In genomic region chr6:169669147-169669546, GRCh38 we compare ENCODE assay signal across 13 cellular contexts. TPM values are rescaled to one million over a fixed set of nuclear protein-coding genes. Genes with fewer than 3 reads are reported as not detected.
DNase-seq lines count a peak whose midpoint lies in the region; ATAC-seq and TF ChIP-seq lines count a peak whose summit lies in the region.
"Had no signal": no experiment of that assay in that cellular context is flagged by ENCODE, and none has a peak within 500 bp of the region (broad histone marks: within the 10 kb centered on the region; RNA-seq: fewer than 3 reads in every experiment).

No MANE protein-coding gene starts in this region.

- no peak for ATAC-seq in right cardiac atrium
- no peak for ATAC-seq in Right ventricle myocardium superior (ENCODE audit: poor library complexity)
- no peak for ATAC-seq in HG03460 (IDR thresholded peaks at IDR 0.05; ENCODE audit: unreplicated experiment)
- no peak for ATAC-seq in GM18498 (IDR thresholded peaks at IDR 0.05; ENCODE audit: unreplicated experiment)

- TF ChIP-seq RAD21 in SK-N-SH (IDR thresholded peaks at IDR 0.05; ENCODE audit: low read length), result no peak

- no peaks in the 10 kb centered on the region for H3F3A ChIP-seq in SK-N-SH (replicated peaks; ENCODE audit: insufficient read depth)

- H3K27me3 ChIP-seq in right cardiac atrium (ENCODE audit: control insufficient read depth, insufficient read depth), result no peaks in the 10 kb centered on the region
- H3K27me3 ChIP-seq in SK-N-SH (ENCODE audit: insufficient read depth), result no peaks in the 10 kb centered on the region
- H3K27me3 ChIP-seq: stomach had no signal

- DNase-seq in right cardiac atrium (no peak), Right ventricle myocardium superior (no peak), NCI-H345 treated with DMSO at 0.1 percent for 48 hours (lab: John Stamatoyannopoulos, UW; ENCODE audit: unreplicated experiment) (peak; percentile 61), kidney tubule cell (ENCODE audit: low spot score) (peak; percentile 34), hypothalamus (lab: John Stamatoyannopoulos, UW) (no peak), SK-N-SH (no peak)
- DNase-seq: activated CD4-positive, alpha-beta T cell treated with anti-CD3 and anti-CD28 coated beads for 1 hour; activated naive CD4-positive, alpha-beta T cell treated with anti-CD3 and anti-CD28 coated beads, Interleukin-2, amount 10 ng/mL, durations not matched to agents 7 days and 5 days; effector CD4-positive, alpha-beta T cell; NCI-H2029 treated with DMSO at 0.1 percent for 48 hours; stomach had no signal

- no peaks in the 10 kb centered on the region for H3K9me2 ChIP-seq in SK-N-SH

- H4K20me1 ChIP-seq in SK-N-SH (ENCODE audit: insufficient read depth), result no peaks in the 10 kb centered on the region

- intact Hi-C loops in right cardiac atrium (cut with DNase I) (no loop called here), Right ventricle myocardium superior (cut with DNase I) (no loop called here)

- no peak overlapping the region for H3K9ac ChIP-seq in SK-N-SH

- TF ChIP-seq CTCF in SK-N-SH (IDR thresholded peaks at IDR 0.05), result no peak

- POLR2A ChIA-PET in SK-N-SH (lab: Yijun Ruan, JAX), result no interaction called here

- CTCF ChIA-PET in SK-N-SH (lab: Yijun Ruan, JAX), result no interaction called here

- no peak overlapping the region for H2AFZ ChIP-seq in SK-N-SH (ENCODE audit: low read depth)

- H3K4me1 ChIP-seq in right cardiac atrium (ENCODE audit: control insufficient read depth, insufficient read depth, low read length) (no peaks in the 10 kb centered on the region), SK-N-SH (ENCODE audit: control insufficient read depth in 1 of 2, insufficient read depth in 2 of 2, low read depth in 1 of 2, low read length in 1 of 2) (no peaks in the 10 kb centered on the region; a peak in 1 of 4 replicates)

- peak overlapping the region; percentile 20 for H3K27ac ChIP-seq in right cardiac atrium (ENCODE audit: low read length)
- no peak overlapping the region for H3K27ac ChIP-seq in SK-N-SH (ENCODE audit: low read depth in 2 of 2, low read length in 1 of 2)

- H3K4me3 ChIP-seq in right cardiac atrium (ENCODE audit: low read length) (no peak overlapping the region), SK-N-SH (ENCODE audit: low read depth in 2 of 2, low read length in 1 of 2) (no peak overlapping the region)
- H3K4me3 ChIP-seq: stomach had no signal

- no peaks in the 10 kb centered on the region for H3K79me2 ChIP-seq in SK-N-SH (ENCODE audit: insufficient read depth)

- peaks cover 4 to 72% of the 10 kb centered on the region in 2 experiments for H3K36me3 ChIP-seq in SK-N-SH (replicated peaks in 1 of 2; ENCODE audit: control insufficient read depth in 1 of 2, insufficient read depth in 2 of 2, low read length in 1 of 2)

- H3K4me2 ChIP-seq in SK-N-SH, result no peak overlapping the region

- 84% methylated on average over 6 of the region's 6 CpGs for WGBS in right cardiac atrium
- WGBS in SK-N-SH (ENCODE audit: low lambda C conversion rate), result 89% methylated on average over 6 of the region's 6 CpGs

- no peak for TF ChIP-seq EP300 in SK-N-SH (IDR thresholded peaks at IDR 0.05; ENCODE audit: borderline replicate concordance in 1 of 2, low read depth in 1 of 2, low read length in 1 of 2)

- no peaks in the 10 kb centered on the region for H3K9me3 ChIP-seq in right cardiac atrium (ENCODE audit: control insufficient read depth, low read length)
- H3K9me3 ChIP-seq in SK-N-SH, result no peaks in the 10 kb centered on the region
- H3K9me3 ChIP-seq: stomach had no signal

TF ChIP-seq in SK-N-SH, 30 proteins besides CTCF, POLR2A, EP300 and RAD21:
- TF ChIP-seq SMC3 (IDR thresholded peaks at IDR 0.05; ENCODE audit: low read depth, low read length), result no peak
- no peak for TF ChIP-seq PBX3 (IDR thresholded peaks at IDR 0.05)
- no peak for TF ChIP-seq NRF1 (IDR thresholded peaks at IDR 0.05; ENCODE audit: low read depth, low read length)
- TF ChIP-seq NFIC (IDR thresholded peaks at IDR 0.05; ENCODE audit: borderline replicate concordance), result no peak
- no peak for TF ChIP-seq MAX (IDR thresholded peaks at IDR 0.05; ENCODE audit: low read depth)
- no peak for TF ChIP-seq USF1 (IDR thresholded peaks at IDR 0.05; ENCODE audit: borderline replicate concordance, low read depth)
- TF ChIP-seq GATA2 (CRISPR knock-in tag; IDR thresholded peaks at IDR 0.05), result no peak
- no peak for TF ChIP-seq EZH2phosphoT487 (IDR thresholded peaks at IDR 0.05; ENCODE audit: borderline replicate concordance, low read depth)
- no peak for TF ChIP-seq FOSL2 (IDR thresholded peaks at IDR 0.05; ENCODE audit: borderline replicate concordance, low read depth)
- no peak for TF ChIP-seq MEF2A (IDR thresholded peaks at IDR 0.05; ENCODE audit: borderline replicate concordance, low read depth)
- no peak for TF ChIP-seq IRF3 (IDR thresholded peaks at IDR 0.05; ENCODE audit: low read depth, low read length)
TF ChIP-seq in SK-N-SH: peak in this region for 0.

RNA-seq across cellular contexts. Expression of gene WDR27, which starts 32.7 kb away (rescaled TPM):
- total RNA-seq in right cardiac atrium, result 10 to 100 TPM in 3 of 4 donors, 1 to 10 TPM in 1; 9.6 to 13.6 (median 11.8) TPM
- 6.3 TPM for polyA plus RNA-seq in right cardiac atrium
- total RNA-seq in Right ventricle myocardium superior, result 9.0 TPM
- 55.6 and 58.6 TPM in 2 replicates for polyA plus RNA-seq in SK-N-SH (2012; rRNA removed)
- polyA plus RNA-seq in SK-N-SH (2012; cell fraction: cytosol; rRNA removed), result 11.4 and 15.7 TPM in 2 replicates
- polyA plus RNA-seq in SK-N-SH (2012; cell fraction: nucleus; rRNA removed), result 420 and 490 TPM in 2 replicates

RNA-seq across cellular contexts. Expression of gene C6orf120, which starts 32.8 kb away (rescaled TPM):
- 10 to 100 TPM; 14.6 to 16.1 (median 14.8) TPM for total RNA-seq in right cardiac atrium
- 7.5 TPM for polyA plus RNA-seq in right cardiac atrium
- 14.0 TPM for total RNA-seq in Right ventricle myocardium superior
- polyA plus RNA-seq in SK-N-SH (2012; rRNA removed), result 10.1 and 12.7 TPM in 2 replicates
- polyA plus RNA-seq in SK-N-SH (2012; cell fraction: cytosol; rRNA removed), result 18.7 and 21.5 TPM in 2 replicates
- 5.4 and 5.7 TPM in 2 replicates for polyA plus RNA-seq in SK-N-SH (2012; cell fraction: nucleus; rRNA removed)

RNA-seq across cellular contexts. Expression of gene PHF10, which starts 55.2 kb away (rescaled TPM):
- 10 to 100 TPM; 59.6 to 70.0 (median 61.0) TPM for total RNA-seq in right cardiac atrium
- polyA plus RNA-seq in right cardiac atrium, result 40.5 TPM
- 53.7 TPM for total RNA-seq in Right ventricle myocardium superior
- polyA plus RNA-seq in SK-N-SH (2012; rRNA removed), result 23.5 and 25.7 TPM in 2 replicates
- polyA plus RNA-seq in SK-N-SH (2012; cell fraction: cytosol; rRNA removed), result 34.1 and 37.8 TPM in 2 replicates
- polyA plus RNA-seq in SK-N-SH (2012; cell fraction: nucleus; rRNA removed), result 22.8 and 50.2 TPM in 2 replicates

Comparison
In these comparisons a context has a peak if more than half of its experiments do, and no peak if none do; other contexts are left out.
1. DNase-seq: peak in NCI-H345 treated with DMSO at 0.1 percent for 48 hours (single experiment) and kidney tubule cell (single experiment); none in right cardiac atrium (0 of 3), Right ventricle myocardium superior (single experiment), hypothalamus (0 of 51) and SK-N-SH (single experiment).